9 cellular contexts compared by ENCODE assay signal in the genomic region with DNA sequence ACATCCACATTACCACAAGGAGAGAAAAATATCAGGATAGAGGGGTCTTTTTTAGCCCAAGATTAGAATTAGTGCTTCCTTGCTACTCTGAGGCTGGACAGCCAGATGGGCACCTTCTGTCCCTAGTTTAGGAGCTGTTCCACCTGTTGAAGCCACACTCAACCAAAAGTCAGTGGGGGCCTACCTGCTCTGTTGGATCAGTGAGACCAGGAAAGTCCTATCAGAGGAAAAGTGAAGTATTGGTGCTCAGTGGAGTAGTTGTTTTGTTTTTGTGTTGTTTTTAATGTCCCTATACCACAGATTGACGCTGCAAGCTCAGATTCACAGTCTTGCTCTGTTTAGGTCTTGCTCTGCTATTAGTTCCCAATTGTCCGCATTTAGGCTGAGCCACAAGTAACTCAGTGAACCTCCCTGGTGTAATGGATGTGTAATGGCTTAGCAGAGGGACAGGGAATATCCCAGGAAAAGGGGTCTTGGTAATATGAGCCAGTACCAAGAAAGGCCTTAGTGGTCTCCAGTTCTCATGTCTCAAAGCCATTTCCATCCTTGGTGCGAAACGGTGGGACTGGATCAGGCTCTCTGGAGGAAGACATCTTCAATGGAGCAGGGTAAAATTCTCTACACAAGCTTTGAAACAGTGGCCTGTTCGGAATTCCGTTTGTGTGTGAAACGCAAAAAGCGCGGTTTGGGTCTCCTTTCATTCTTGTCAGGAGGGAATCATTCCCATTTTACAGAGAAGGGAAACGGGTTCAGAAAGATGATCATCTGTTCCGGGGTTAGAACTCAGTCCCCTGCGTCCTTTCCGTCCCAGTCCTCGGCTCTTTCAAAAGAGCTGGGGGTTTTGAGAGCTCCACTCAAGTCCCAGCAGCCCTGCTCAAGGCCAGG. TPM values are rescaled to one million over a fixed set of nuclear protein-coding genes. Genes with fewer than 3 reads are reported as not detected.
DNase-seq lines count a peak whose midpoint lies in the region; ATAC-seq, FAIRE-seq and TF ChIP-seq lines count a peak whose summit lies in the region.
"Had no signal": no experiment of that assay in that cellular context is flagged by ENCODE, and none has a peak within 500 bp of the region (broad histone marks: within the 10 kb centered on the region; RNA-seq: fewer than 3 reads in every experiment).

No MANE protein-coding gene starts in this region.

- CTCF ChIA-PET in activated CD8-positive, alpha-beta memory T cell treated with anti-CD3 and anti-CD28 coated beads, Interleukin-2, amount 10 ng/mL, durations not matched to agents 7 days and 5 days (lab: Charles Lee), result interaction anchor here (0.7 to 1.9 kb wide), 9 partner anchors 8 to 186 kb away, joined by 3 to 9 read pairs (median 4); a partner anchor contains a TSS

- DNase-seq in activated CD8-positive, alpha-beta memory T cell treated with anti-CD3 and anti-CD28 coated beads, Interleukin-2, amount 10 ng/mL, durations not matched to agents 7 days and 5 days, result no peak
- no peak for DNase-seq in activated CD8-positive, alpha-beta memory T cell treated with anti-CD3 and anti-CD28 coated beads, Interleukin-2, amount 50 U/mL, for 4 hours
- no peak for DNase-seq in activated T-helper 2 cell treated with anti-CD3 and anti-CD28 coated beads, Interferon-gamma antibody, Interleukin-2, Interleukin-4, amounts not matched to agents 10 μg/mL and 5 μg/mL and 100 μg/mL, durations not matched to agents 14 hours and 24 hours and 36 hours (ENCODE audit: low spot score)
- DNase-seq in kidney (no peak), tibial nerve (ENCODE audit: low spot score in 2 of 2) (no peak), D341Med (ENCODE audit: low spot score) (no peak)

- TF ChIP-seq EP300 in tibial nerve (IDR thresholded peaks at IDR 0.05), result no peak

- ATAC-seq in activated CD8-positive, alpha-beta memory T cell treated with anti-CD3 and anti-CD28 coated beads, Interleukin-2, amount 10 ng/mL, durations not matched to agents 7 days and 5 days, result no peak
- ATAC-seq in HG02885 (IDR thresholded peaks at IDR 0.05; ENCODE audit: poor library complexity, unreplicated experiment), result no peak
- no peak for ATAC-seq in HG03520 (IDR thresholded peaks at IDR 0.05; ENCODE audit: unreplicated experiment)

- no peaks in the 10 kb centered on the region for H3K27me3 ChIP-seq in tibial nerve

- H3K4me3 ChIP-seq in kidney (ENCODE audit: low read length in 2 of 2) (peak overlapping the region; percentile 22 to 76), tibial nerve (peak overlapping the region; percentile 53 to 70 (median 59))

- TF ChIP-seq CTCF in kidney (IDR thresholded peaks at IDR 0.05; ENCODE audit: borderline replicate concordance, extremely low read depth, insufficient read depth) (no peak), tibial nerve (IDR thresholded peaks at IDR 0.05) (no peak)

- H3K9me3 ChIP-seq in kidney (ENCODE audit: control insufficient read depth in 1 of 2, low read length in 2 of 2), result no peaks in the 10 kb centered on the region
- no peaks in the 10 kb centered on the region for H3K9me3 ChIP-seq in tibial nerve

- no peak for FAIRE-seq in kidney (lab: Jason Lieb, UNC)
- FAIRE-seq: G401.6 had no signal

- H3K36me3 Mint-ChIP-seq in activated CD8-positive, alpha-beta memory T cell treated with anti-CD3 and anti-CD28 coated beads, Interleukin-2, amount 10 ng/mL, durations not matched to agents 7 days and 5 days, result peaks cover 41% of the 10 kb centered on the region
- H3K36me3 Mint-ChIP-seq in activated T-helper 2 cell treated with anti-CD3 and anti-CD28 coated beads, Interferon-gamma antibody, Interleukin-2, Interleukin-4, amounts not matched to agents 10 μg/mL and 5 μg/mL and 100 μg/mL, durations not matched to agents 14 hours and 24 hours and 36 hours (ENCODE audit: low read depth), result peaks cover 64% of the 10 kb centered on the region

- no peaks in the 10 kb centered on the region for H3K27me3 Mint-ChIP-seq in activated CD8-positive, alpha-beta memory T cell treated with anti-CD3 and anti-CD28 coated beads, Interleukin-2, amount 10 ng/mL, durations not matched to agents 7 days and 5 days
- no peaks in the 10 kb centered on the region for H3K27me3 Mint-ChIP-seq in activated T-helper 2 cell treated with anti-CD3 and anti-CD28 coated beads, Interferon-gamma antibody, Interleukin-2, Interleukin-4, amounts not matched to agents 10 μg/mL and 5 μg/mL and 100 μg/mL, durations not matched to agents 14 hours and 24 hours and 36 hours (ENCODE audit: low read depth)

- intact Hi-C loops in activated T-helper 2 cell treated with anti-CD3 and anti-CD28 coated beads, Interferon-gamma antibody, Interleukin-2, Interleukin-4, amounts not matched to agents 10 μg/mL and 5 μg/mL and 100 μg/mL, durations not matched to agents 14 hours and 24 hours and 36 hours (cut with micrococcal nuclease), result no loop called here
- intact Hi-C loops in kidney (cut with DNase I), result no loop called here

- H3K27ac Mint-ChIP-seq in activated CD8-positive, alpha-beta memory T cell treated with anti-CD3 and anti-CD28 coated beads, Interleukin-2, amount 10 ng/mL, durations not matched to agents 7 days and 5 days, result peak overlapping the region; percentile 84
- peak overlapping the region; percentile 58 for H3K27ac Mint-ChIP-seq in activated T-helper 2 cell treated with anti-CD3 and anti-CD28 coated beads, Interferon-gamma antibody, Interleukin-2, Interleukin-4, amounts not matched to agents 10 μg/mL and 5 μg/mL and 100 μg/mL, durations not matched to agents 14 hours and 24 hours and 36 hours

- H3K9ac ChIP-seq in kidney (ENCODE audit: low read length in 2 of 2), result no peak overlapping the region

- peak overlapping the region; percentile 85 for H3K4me3 Mint-ChIP-seq in activated CD8-positive, alpha-beta memory T cell treated with anti-CD3 and anti-CD28 coated beads, Interleukin-2, amount 10 ng/mL, durations not matched to agents 7 days and 5 days
- H3K4me3 Mint-ChIP-seq in activated T-helper 2 cell treated with anti-CD3 and anti-CD28 coated beads, Interferon-gamma antibody, Interleukin-2, Interleukin-4, amounts not matched to agents 10 μg/mL and 5 μg/mL and 100 μg/mL, durations not matched to agents 14 hours and 24 hours and 36 hours (ENCODE audit: low read depth), result peak overlapping the region; percentile 73

- H3K27ac ChIP-seq in kidney (ENCODE audit: low read depth in 2 of 2, low read length in 2 of 2), result no peak overlapping the region
- peak overlapping the region in 2 of 4 donors; percentile 6 to 42 for H3K27ac ChIP-seq in tibial nerve

- H3K4me1 ChIP-seq in kidney (ENCODE audit: control insufficient read depth in 1 of 2, insufficient read depth in 1 of 2, low read depth in 1 of 2, low read length in 2 of 2) (peaks cover 0 to 8% of the 10 kb centered on the region in 2 donors), tibial nerve (peaks cover 0 to 18% (median 8%) of the 10 kb centered on the region in 4 donors)

- 23 to 25% methylated on average over 14 of the region's 14 CpGs for WGBS in tibial nerve, 2 donors

- H3K4me1 Mint-ChIP-seq in activated CD8-positive, alpha-beta memory T cell treated with anti-CD3 and anti-CD28 coated beads, Interleukin-2, amount 10 ng/mL, durations not matched to agents 7 days and 5 days, result peaks cover 29% of the 10 kb centered on the region
- H3K4me1 Mint-ChIP-seq in activated T-helper 2 cell treated with anti-CD3 and anti-CD28 coated beads, Interferon-gamma antibody, Interleukin-2, Interleukin-4, amounts not matched to agents 10 μg/mL and 5 μg/mL and 100 μg/mL, durations not matched to agents 14 hours and 24 hours and 36 hours (ENCODE audit: low read depth), result peaks cover 19% of the 10 kb centered on the region

- TF ChIP-seq POLR2A in tibial nerve (IDR thresholded peaks at IDR 0.05), result no peak

- H3K36me3 ChIP-seq in kidney (ENCODE audit: control insufficient read depth in 1 of 2, insufficient read depth in 2 of 2, low read length in 2 of 2) (peaks cover 20 to 29% of the 10 kb centered on the region in 2 donors), tibial nerve (peaks cover 0 to 58% (median 0%) of the 10 kb centered on the region in 3 donors)

- H3K9me3 Mint-ChIP-seq in activated CD8-positive, alpha-beta memory T cell treated with anti-CD3 and anti-CD28 coated beads, Interleukin-2, amount 10 ng/mL, durations not matched to agents 7 days and 5 days (ENCODE audit: low read depth), result no peaks in the 10 kb centered on the region
- H3K9me3 Mint-ChIP-seq in activated T-helper 2 cell treated with anti-CD3 and anti-CD28 coated beads, Interferon-gamma antibody, Interleukin-2, Interleukin-4, amounts not matched to agents 10 μg/mL and 5 μg/mL and 100 μg/mL, durations not matched to agents 14 hours and 24 hours and 36 hours, result no peaks in the 10 kb centered on the region

RNA-seq across cellular contexts. Expression of a gene that starts 0.6 kb away (rescaled TPM):
- total RNA-seq in activated CD8-positive, alpha-beta memory T cell treated with anti-CD3 and anti-CD28 coated beads, Interleukin-2, amount 10 ng/mL, durations not matched to agents 7 days and 5 days, result 100 to 1,000 TPM; 113 to 126 TPM
- 83.6 and 94.1 TPM in 2 replicates for total RNA-seq in activated T-helper 2 cell treated with anti-CD3 and anti-CD28 coated beads, Interferon-gamma antibody, Interleukin-2, Interleukin-4, amounts not matched to agents 10 μg/mL and 5 μg/mL and 100 μg/mL, durations not matched to agents 14 hours and 24 hours and 36 hours
- total RNA-seq in kidney (48.6 TPM), tibial nerve (10 to 100 TPM; 11.8 to 27.9 (median 16.0) TPM)
- 24.4 TPM for polyA plus RNA-seq in kidney (ENCODE audit: insufficient read depth, low read depth, low replicate concordance)

RNA-seq across cellular contexts. Expression of a gene that starts 23.7 kb away (rescaled TPM):
- 100 to 1,000 TPM; 198 to 252 TPM for total RNA-seq in activated CD8-positive, alpha-beta memory T cell treated with anti-CD3 and anti-CD28 coated beads, Interleukin-2, amount 10 ng/mL, durations not matched to agents 7 days and 5 days
- 221 and 225 TPM in 2 replicates for total RNA-seq in activated T-helper 2 cell treated with anti-CD3 and anti-CD28 coated beads, Interferon-gamma antibody, Interleukin-2, Interleukin-4, amounts not matched to agents 10 μg/mL and 5 μg/mL and 100 μg/mL, durations not matched to agents 14 hours and 24 hours and 36 hours
- total RNA-seq in kidney, result 216 TPM
- polyA plus RNA-seq in kidney (ENCODE audit: insufficient read depth, low read depth, low replicate concordance), result 156 TPM
- total RNA-seq in tibial nerve, result 100 to 1,000 TPM in 1 of 4 donors, 10 to 100 TPM in 3; 97.9 to 119 (median 98.3) TPM

RNA-seq across cellular contexts. Expression of a gene that starts 51.0 kb away (rescaled TPM):
- 10 to 100 TPM; 22.3 to 31.2 TPM for total RNA-seq in activated CD8-positive, alpha-beta memory T cell treated with anti-CD3 and anti-CD28 coated beads, Interleukin-2, amount 10 ng/mL, durations not matched to agents 7 days and 5 days
- 59.5 and 62.1 TPM in 2 replicates for total RNA-seq in activated T-helper 2 cell treated with anti-CD3 and anti-CD28 coated beads, Interferon-gamma antibody, Interleukin-2, Interleukin-4, amounts not matched to agents 10 μg/mL and 5 μg/mL and 100 μg/mL, durations not matched to agents 14 hours and 24 hours and 36 hours
- total RNA-seq in kidney (18.8 TPM), tibial nerve (10 to 100 TPM in 3 of 4 donors, 1 to 10 TPM in 1; 5.9 to 18.0 (median 13.9) TPM)
- polyA plus RNA-seq in kidney (ENCODE audit: insufficient read depth, low read depth, low replicate concordance), result 39.6 TPM

RNA-seq across cellular contexts. Expression of a gene that starts 57.1 kb away (rescaled TPM):
- 100 to 1,000 TPM; 151 to 170 TPM for total RNA-seq in activated CD8-positive, alpha-beta memory T cell treated with anti-CD3 and anti-CD28 coated beads, Interleukin-2, amount 10 ng/mL, durations not matched to agents 7 days and 5 days
- 147 and 149 TPM in 2 replicates for total RNA-seq in activated T-helper 2 cell treated with anti-CD3 and anti-CD28 coated beads, Interferon-gamma antibody, Interleukin-2, Interleukin-4, amounts not matched to agents 10 μg/mL and 5 μg/mL and 100 μg/mL, durations not matched to agents 14 hours and 24 hours and 36 hours
- total RNA-seq in kidney, result 41.0 TPM
- polyA plus RNA-seq in kidney (ENCODE audit: insufficient read depth, low read depth, low replicate concordance), result 4.3 TPM
- total RNA-seq in tibial nerve, result 10 to 100 TPM; 24.3 to 28.5 (median 27.1) TPM
